10 cellular contexts compared by ENCODE assay signal in genomic region chr20:47540443-47541354, GRCh38. TPM values are rescaled to one million over a fixed set of nuclear protein-coding genes. Genes with fewer than 3 reads are reported as not detected.
DNase-seq lines count a peak whose midpoint lies in the region; ATAC-seq and TF ChIP-seq lines count a peak whose summit lies in the region.
"Had no signal": no experiment of that assay in that cellular context is flagged by ENCODE, and none has a peak within 500 bp of the region (broad histone marks: within the 10 kb centered on the region; RNA-seq: fewer than 3 reads in every experiment).

No MANE protein-coding gene starts in this region.

- BruUV-seq in PC-9 (replicated peaks; lab: Mats Ljungman, UMichigan) = no TSS peak

- POLR2A ChIA-PET in PC-9 (lab: Charles Lee; ENCODE audit: unreplicated experiment) = interaction anchor here (0.6 to 0.7 kb wide), 2 partner anchors 393 to 1930 kb away, joined by 4 to 5 read pairs; no protein-coding TSS in a partner anchor

- H2AFZ ChIP-seq in PC-9 = no peak overlapping the region

- H3K27me3 ChIP-seq in PC-9 (ENCODE audit: insufficient read depth, low read depth) = no peaks in the 10 kb centered on the region

- peak overlapping the region; percentile 31 for H3K4me3 Mint-ChIP-seq in activated naive CD4-positive, alpha-beta T cell treated with anti-CD3 and anti-CD28 coated beads, Interleukin-2, amount 50 U/mL, for 24 hours

- H3K4me3 ChIP-seq in PC-9 (no peak overlapping the region), fibroblast of mammary gland (ENCODE audit: control insufficient read depth, low read depth, low read length) (no peak overlapping the region)

- H3K9me3 Mint-ChIP-seq in activated naive CD4-positive, alpha-beta T cell treated with anti-CD3 and anti-CD28 coated beads, Interleukin-2, amount 50 U/mL, for 24 hours = no peaks in the 10 kb centered on the region

- peaks cover 97% of the 10 kb centered on the region for H3K79me2 ChIP-seq in PC-9 (ENCODE audit: low read depth)

- H3F3A ChIP-seq in PC-9 (ENCODE audit: insufficient read depth, low read depth) = peaks cover 85% of the 10 kb centered on the region

- no peak for ATAC-seq in HG02588 (IDR thresholded peaks at IDR 0.05; ENCODE audit: unreplicated experiment)

- H3K27ac Mint-ChIP-seq in activated naive CD4-positive, alpha-beta T cell treated with anti-CD3 and anti-CD28 coated beads, Interleukin-2, amount 50 U/mL, for 24 hours = peak overlapping the region; percentile 74

- no peaks in the 10 kb centered on the region; the same call in 1 of the 2 replicates for H3K9me3 ChIP-seq in PC-9 (ENCODE audit: insufficient read depth, low read depth)

- peaks cover 45% of the 10 kb centered on the region for H3K4me1 ChIP-seq in PC-9 (replicated peaks; ENCODE audit: insufficient read depth)

- no peaks in the 10 kb centered on the region for H3K9me2 ChIP-seq in PC-9 (ENCODE audit: insufficient read depth)

- H3K4me2 ChIP-seq in PC-9 = peak overlapping the region; percentile 17

- no peak for DNase-seq in activated naive CD4-positive, alpha-beta T cell treated with anti-CD3 and anti-CD28 coated beads, Interleukin-2, amount 50 U/mL, for 16 hours
- DNase-seq in PC-9 (peak in 1 of 2 experiments; percentile 62), fibroblast of mammary gland (ENCODE audit: low read depth) (peak; percentile 58), DMS 273 treated with DMSO at 0.1 percent for 48 hours (lab: John Stamatoyannopoulos, UW) (no peak), NCI-H1930 (lab: John Stamatoyannopoulos, UW) (no peak)
- no peak for DNase-seq in activated CD4-positive, CD25-positive, alpha-beta regulatory T cell (lab: John Stamatoyannopoulos, UW)
- DNase-seq: effector CD8-positive, alpha-beta T cell; NCI-H774 had no signal

- H3K36me3 Mint-ChIP-seq in activated naive CD4-positive, alpha-beta T cell treated with anti-CD3 and anti-CD28 coated beads, Interleukin-2, amount 50 U/mL, for 24 hours = peaks cover 18% of the 10 kb centered on the region

- CTCF ChIA-PET in PC-9 (lab: Charles Lee) = no interaction called here

- intact Hi-C loops in PC-9 (cut with micrococcal nuclease; ENCODE audit: unreplicated experiment) = loop anchor here (10.0 kb wide), 1 partner anchor 74 kb away; no protein-coding TSS in a partner anchor

- H4K20me1 ChIP-seq in PC-9 (ENCODE audit: insufficient read depth) = peaks cover 77% of the 10 kb centered on the region

- TF ChIP-seq CTCF in PC-9 (conservative IDR thresholded peaks at IDR 0.05) (no peak), fibroblast of mammary gland (conservative IDR thresholded peaks at IDR 0.05; ENCODE audit: control insufficient read depth, insufficient read depth, low read depth, low read length) (no peak)

- H3K4me1 Mint-ChIP-seq in activated naive CD4-positive, alpha-beta T cell treated with anti-CD3 and anti-CD28 coated beads, Interleukin-2, amount 50 U/mL, for 24 hours = peaks cover 84% of the 10 kb centered on the region

- H3K36me3 ChIP-seq in PC-9 (ENCODE audit: low read depth) = peaks cover 3% of the 10 kb centered on the region; the same call in 1 of the 2 replicates

- no peaks in the 10 kb centered on the region for H3K27me3 Mint-ChIP-seq in activated naive CD4-positive, alpha-beta T cell treated with anti-CD3 and anti-CD28 coated beads, Interleukin-2, amount 50 U/mL, for 24 hours

- peak overlapping the region; percentile 52 for H3K27ac ChIP-seq in PC-9

RNA-seq across cellular contexts. Expression of gene NCOA3, which starts 39.0 kb away (rescaled TPM):
- total RNA-seq in PC-9 (2021) = 40.3 and 78.0 TPM in 2 replicates
